ENCODE assay signal across 25 cellular contexts in genomic region chr18:34048423-34048822, GRCh38.
DNase-seq lines count a peak whose midpoint lies in the region; ATAC-seq, FAIRE-seq and TF ChIP-seq lines count a peak whose summit lies in the region.
"Had no signal": no experiment of that assay in that cellular context is flagged by ENCODE, and none has a peak within 500 bp of the region (broad histone marks: within the 10 kb centered on the region; RNA-seq: fewer than 3 reads in every experiment).

No MANE protein-coding gene starts in this region.

- intact Hi-C loops in K562 (cut with micrococcal nuclease): no loop called here

- H2BK15ac ChIP-seq in neuronal stem cell (ENCODE audit: low read length): no peak overlapping the region

- H4K91ac ChIP-seq in neuronal stem cell (ENCODE audit: low read depth, low read length, poor library complexity): no peak overlapping the region

- in situ Hi-C loops in K562 (cut with MboI): no loop called here

- BruUV-seq in K562 (replicated peaks; lab: Mats Ljungman, UMichigan): no TSS peak

- no peak overlapping the region for H3K4ac ChIP-seq in neuronal stem cell (ENCODE audit: low read length)

- H4K20me1 ChIP-seq in Karpas-422 (ENCODE audit: insufficient read depth, low read depth, low read length) (no peaks in the 10 kb centered on the region), K562 (replicated peaks; ENCODE audit: control insufficient read depth, insufficient read depth, low read length) (no peaks in the 10 kb centered on the region)

- H3K79me2 ChIP-seq in Karpas-422 (ENCODE audit: low read length) (no peaks in the 10 kb centered on the region), K562 (ENCODE audit: control insufficient read depth, insufficient read depth, low read length) (no peaks in the 10 kb centered on the region)
- H3K79me2 ChIP-seq: hepatocyte had no signal

- H3K4me1 ChIP-seq in Karpas-422 (ENCODE audit: low read length): peaks cover 17% of the 10 kb centered on the region
- H3K4me1 ChIP-seq in K562 (replicated peaks in 1 of 2; ENCODE audit: control insufficient read depth in 2 of 2, insufficient read depth in 2 of 2, low read length in 2 of 2): no peaks in the 10 kb centered on the region
- peaks cover 7 to 16% of the 10 kb centered on the region in 2 donors for H3K4me1 ChIP-seq in neuronal stem cell (ENCODE audit: control insufficient read depth in 2 of 2, insufficient read depth in 1 of 2, low read depth in 1 of 2, low read length in 2 of 2)
- H3K4me1 ChIP-seq: gastroesophageal sphincter, lower lobe of right lung had no signal

- no peak for TF ChIP-seq CTCF in K562 (IDR thresholded peaks at IDR 0.05 in 2 of 3, conservative IDR thresholded peaks at IDR 0.05 in 1 of 3; ENCODE audit: insufficient read depth in 2 of 3, low read depth in 1 of 3, low read length in 3 of 3)

- CTCF ChIA-PET in K562 (lab: Yijun Ruan, JAX; ENCODE audit: low intra/inter-chr PET ratio): no interaction called here

- no peak overlapping the region for H2BK12ac ChIP-seq in neuronal stem cell (ENCODE audit: low read length)

- H3K4me3 ChIP-seq in Karpas-422 (ENCODE audit: low read length) (no peak overlapping the region), K562 (no peak overlapping the region), neuronal stem cell (ENCODE audit: low read length in 2 of 2) (no peak overlapping the region)
- H3K4me3 ChIP-seq: gastroesophageal sphincter, hepatocyte, lower lobe of right lung had no signal

- H2AFZ ChIP-seq in Karpas-422 (ENCODE audit: low read length): peak overlapping the region; percentile 92
- H2AFZ ChIP-seq in K562 (ENCODE audit: low read depth, low read length): no peak overlapping the region
- H2AFZ ChIP-seq in neuronal stem cell (ENCODE audit: low read length): peak overlapping the region; percentile 31
- H2AFZ ChIP-seq: hepatocyte had no signal

- no peaks in the 10 kb centered on the region for H3K9me3 ChIP-seq in Karpas-422 (ENCODE audit: low read length)
- H3K9me3 ChIP-seq in K562 (replicated peaks; ENCODE audit: control insufficient read depth, insufficient read depth, low read depth, low read length): no peaks in the 10 kb centered on the region
- H3K9me3 ChIP-seq in neuronal stem cell (replicated peaks in 1 of 2; ENCODE audit: control insufficient read depth in 2 of 2, insufficient read depth in 1 of 2, low read depth in 1 of 2, low read length in 2 of 2): no peaks in the 10 kb centered on the region
- H3K9me3 ChIP-seq: gastroesophageal sphincter, lower lobe of right lung had no signal

- 0% methylated on average over 3 of the region's 3 CpGs for WGBS in K562 (ENCODE audit: insufficient coverage, low coverage, missing lambda C conversion rate)
- no CpG with 5 or more reads among the region's 3 CpGs for WGBS in neuronal stem cell (ENCODE audit: extremely low coverage in 2 of 2, insufficient read length in 2 of 2, insufficient replicate concordance in 1 of 2), 2 donors

- H3K27ac ChIP-seq in Karpas-422 (ENCODE audit: low read length) (peak overlapping the region; percentile 32; the same call in 1 of the 2 replicates), K562 (ENCODE audit: extremely low read depth, low read depth, low read length) (no peak overlapping the region), neuronal stem cell (replicated peaks; ENCODE audit: low read length) (no peak overlapping the region)
- H3K27ac ChIP-seq: gastroesophageal sphincter, hepatocyte, lower lobe of right lung had no signal

- no peaks in the 10 kb centered on the region for H3K79me1 ChIP-seq in neuronal stem cell (ENCODE audit: low read depth, low read length)

- TF ChIP-seq EP300 in K562 (IDR thresholded peaks at IDR 0.05; ENCODE audit: low read length): no peak

- no peak overlapping the region for H3K18ac ChIP-seq in neuronal stem cell (ENCODE audit: low read length)

- no peak overlapping the region for H3K14ac ChIP-seq in neuronal stem cell (ENCODE audit: low read length)

- no peaks in the 10 kb centered on the region for H3K27me3 ChIP-seq in Karpas-422 (ENCODE audit: low read length)
- no peaks in the 10 kb centered on the region for H3K27me3 ChIP-seq in K562 (ENCODE audit: control insufficient read depth in 2 of 2, insufficient read depth in 2 of 2, low read length in 2 of 2)
- H3K27me3 ChIP-seq in neuronal stem cell (ENCODE audit: control insufficient read depth in 3 of 3, insufficient read depth in 3 of 3, low read depth in 1 of 3, low read length in 3 of 3): no peaks in the 10 kb centered on the region
- H3K27me3 ChIP-seq: gastroesophageal sphincter, hepatocyte had no signal

- H3K23ac ChIP-seq in neuronal stem cell (ENCODE audit: low read depth, low read length, poor library complexity): no peak overlapping the region

- DNase-seq in NCI-H2196 (lab: John Stamatoyannopoulos, UW; ENCODE audit: unreplicated experiment) (peak; percentile 13), NCI-H2196 treated with DMSO at 0.1 percent for 48 hours (lab: John Stamatoyannopoulos, UW; ENCODE audit: unreplicated experiment) (no peak), Karpas-422 (peak; percentile 64), K562 (ENCODE audit: extremely low read depth in 1 of 4, low spot score in 3 of 4) (no peak), neuronal stem cell (ENCODE audit: low spot score) (no peak), NCI-H526 treated with DMSO at 0.1 percent for 48 hours (lab: John Stamatoyannopoulos, UW) (no peak)
- DNase-seq: activated CD4-positive, alpha-beta T cell treated with anti-CD3 and anti-CD28 coated beads for 36 hours; CD4-positive, alpha-beta memory T cell; effector CD4-positive, alpha-beta T cell; H9; Kasumi-1; lower lobe of right lung; naive thymus-derived CD4-positive, alpha-beta T cell; NCI-H187; PC-3; SW 1271; trophoblast cell had no signal

- H3K4me2 ChIP-seq in Karpas-422 (ENCODE audit: low read depth, low read length, poor library complexity, severe bottlenecking): peak overlapping the region; percentile 38
- H3K4me2 ChIP-seq in K562 (ENCODE audit: insufficient read depth, low read length): no peak overlapping the region
- no peak overlapping the region for H3K4me2 ChIP-seq in neuronal stem cell (ENCODE audit: insufficient read depth, low read length, poor library complexity, severe bottlenecking)
- H3K4me2 ChIP-seq: hepatocyte had no signal

- H3K36me3 ChIP-seq in Karpas-422 (ENCODE audit: insufficient read depth, low read length) (no peaks in the 10 kb centered on the region), K562 (ENCODE audit: control insufficient read depth, insufficient read depth, low read length) (no peaks in the 10 kb centered on the region), neuronal stem cell (replicated peaks in 1 of 2; ENCODE audit: control insufficient read depth in 2 of 2, insufficient read depth in 2 of 2, low read length in 2 of 2) (no peaks in the 10 kb centered on the region)
- H3K36me3 ChIP-seq: gastroesophageal sphincter, lower lobe of right lung had no signal

- TF ChIP-seq POLR2A in K562 (conservative IDR thresholded peaks at IDR 0.05): no peak

- no peak for ATAC-seq in K562
- no peak for ATAC-seq in GM18520 (IDR thresholded peaks at IDR 0.05; ENCODE audit: unreplicated experiment)
- no peak for ATAC-seq in HG03045 (IDR thresholded peaks at IDR 0.05; ENCODE audit: unreplicated experiment)
- ATAC-seq: activated CD4-positive, alpha-beta T cell treated with anti-CD3 and anti-CD28 coated beads for 36 hours; activated naive CD4-positive, alpha-beta T cell treated with anti-CD3 and anti-CD28 coated beads, Interleukin-2, amount 50 U/mL, for 72 hours; gastroesophageal sphincter; HepG2; lower lobe of right lung; naive thymus-derived CD4-positive, alpha-beta T cell; PC-3; stimulated activated memory B cell treated with anti-CD40 and anti-IgM and Interleukin-4, amounts not matched to agents 10 μg/mL and 1 μg/mL and 100 μg/mL, for 72 hours had no signal

- H3K9ac ChIP-seq in Karpas-422 (ENCODE audit: low read length): no peak overlapping the region
- no peak overlapping the region for H3K9ac ChIP-seq in K562 (ENCODE audit: insufficient read depth in 1 of 2, low read depth in 2 of 2, low read length in 2 of 2)
- H3K9ac ChIP-seq in neuronal stem cell (ENCODE audit: low read depth, low read length, poor library complexity): no peak overlapping the region

- POLR2A ChIA-PET in K562 (lab: Yijun Ruan, JAX): no interaction called here

- TF ChIP-seq RAD21 in K562 (CRISPR knock-in tag; conservative IDR thresholded peaks at IDR 0.05 in 1 of 2, IDR thresholded peaks at IDR 0.05 in 1 of 2): no peak

- H2BK120ac ChIP-seq in neuronal stem cell (ENCODE audit: low read depth, low read length): no peak overlapping the region

- H2AK5ac ChIP-seq in neuronal stem cell (ENCODE audit: low read depth, low read length): no peak overlapping the region

- H4K8ac ChIP-seq in neuronal stem cell (ENCODE audit: low read depth, low read length): no peak overlapping the region

- FAIRE-seq in K562 (lab: Jason Lieb, UNC): no peak
- FAIRE-seq: G401.6, HepG2 had no signal

- H3K9me2 ChIP-seq in Karpas-422 (replicated peaks; ENCODE audit: insufficient read depth, low read length): no peaks in the 10 kb centered on the region

- no peaks in the 10 kb centered on the region for H3K9me1 ChIP-seq in K562 (ENCODE audit: control insufficient read depth, insufficient read depth, low read length)

- no peak overlapping the region for H2BK5ac ChIP-seq in neuronal stem cell (ENCODE audit: low read length)

TF ChIP-seq in K562, 482 proteins besides CTCF, POLR2A, EP300 and RAD21:
- TF ChIP-seq RFX1 (IDR thresholded peaks at IDR 0.05): peak; percentile 42; the same call in 1 of the 2 replicates
- TF ChIP-seq CEBPB (tag; IDR thresholded peaks at IDR 0.05): no peak

Comparison
In these comparisons a context has a peak if more than half of its experiments do, and no peak if none do; other contexts are left out.
1. DNase-seq: peak in NCI-H2196 (single experiment) and Karpas-422 (single experiment); none in NCI-H2196 treated with DMSO at 0.1 percent for 48 hours (single experiment), K562 (0 of 4), neuronal stem cell (single experiment) and NCI-H526 treated with DMSO at 0.1 percent for 48 hours (single experiment).